Comparison of ENCODE assay signal across 8 cellular contexts in genomic region chr16:68367034-68367433, GRCh38. TPM values are rescaled to one million over a fixed set of nuclear protein-coding genes. Genes with fewer than 3 reads are reported as not detected.
DNase-seq lines count a peak whose midpoint lies in the region; ATAC-seq and TF ChIP-seq lines count a peak whose summit lies in the region.

No MANE protein-coding gene starts in this region.

- DNase-seq in NCI-H146 (lab: John Stamatoyannopoulos, UW) (peak; percentile 37), NCI-H146 treated with DMSO at 0.1 percent for 48 hours (lab: John Stamatoyannopoulos, UW; ENCODE audit: unreplicated experiment) (no peak), foreskin keratinocyte (no peak), midbrain (lab: John Stamatoyannopoulos, UW) (no peak)
- DNase-seq in activated CD4-positive, alpha-beta T cell treated with anti-CD3 and anti-CD28 coated beads for 48 hours, result peak; percentile 71
- DNase-seq in stimulated activated CD4-positive, alpha-beta T cell treated with anti-CD3 and anti-CD28 coated beads, Interleukin-4, amount 100 ng/mL, for 48 hours (ENCODE audit: low read depth in 2 of 2), result peak; percentile 30 to 49

- ATAC-seq in foreskin keratinocyte (no peak), HG03196 (IDR thresholded peaks at IDR 0.05; ENCODE audit: unreplicated experiment) (no peak)

- peak; percentile 55 for TF ChIP-seq CTCF in LNCAP (IDR thresholded peaks at IDR 0.05)
- TF ChIP-seq CTCF in foreskin keratinocyte (conservative IDR thresholded peaks at IDR 0.05), result peak; percentile 61

- no peaks in the 10 kb centered on the region for H3K4me1 ChIP-seq in foreskin keratinocyte

- peaks cover 52% of the 10 kb centered on the region for H3K27me3 ChIP-seq in foreskin keratinocyte

- H3K27ac ChIP-seq in foreskin keratinocyte, result no peak overlapping the region

RNA-seq across cellular contexts. Expression of gene PRMT7, which starts 56.2 kb away (rescaled TPM):
- 32.2 and 32.7 TPM in 2 replicates for total RNA-seq in foreskin keratinocyte
- 27.5 and 30.4 TPM in 2 replicates for polyA plus RNA-seq in foreskin keratinocyte

RNA-seq across cellular contexts. Expression of gene SLC7A6OS, which starts 56.3 kb away (rescaled TPM):
- 14.1 and 14.2 TPM in 2 replicates for total RNA-seq in foreskin keratinocyte
- 7.9 and 8.4 TPM in 2 replicates for polyA plus RNA-seq in foreskin keratinocyte

Comparison
In these comparisons a context has a peak if more than half of its experiments do, and no peak if none do; other contexts are left out.
1. DNase-seq: peak in NCI-H146 (single experiment), activated CD4-positive, alpha-beta T cell treated with anti-CD3 and anti-CD28 coated beads for 48 hours (single experiment) and stimulated activated CD4-positive, alpha-beta T cell treated with anti-CD3 and anti-CD28 coated beads, Interleukin-4, amount 100 ng/mL, for 48 hours (2 of 2); none in NCI-H146 treated with DMSO at 0.1 percent for 48 hours (single experiment), foreskin keratinocyte (0 of 2) and midbrain (single experiment).